In genomic region chr11:63763506-63764200, GRCh38 we compare ENCODE assay signal across 1 cellular context.
A peak's percentile ranks its signal among the peaks of the same experiment; 100 is the strongest.
TF ChIP-seq lines count a peak whose summit lies in the region.

No MANE protein-coding gene starts in this region.

TF ChIP-seq in WTC11, 78 proteins besides CTCF, POLR2A, EP300 and RAD21 (continued from another document):
- TF ChIP-seq KAT7 (CRISPR knock-in tag; IDR thresholded peaks at IDR 0.05; ENCODE audit: borderline replicate concordance) = peak; percentile 84; the same call in 1 of the 2 replicates
- no peak; the same call in none of the 2 replicates for TF ChIP-seq CBFB (CRISPR knock-in tag; IDR thresholded peaks at IDR 0.05; ENCODE audit: low read depth)
- no peak for TF ChIP-seq ZNF219 (CRISPR knock-in tag; IDR thresholded peaks at IDR 0.05; ENCODE audit: borderline replicate concordance)
- TF ChIP-seq MAX (CRISPR knock-in tag; IDR thresholded peaks at IDR 0.05) = no peak; the same call in 1 of the 2 replicates
- TF ChIP-seq NR2C2 (CRISPR knock-in tag; IDR thresholded peaks at IDR 0.05) = no peak
- no peak for TF ChIP-seq ESRRA (CRISPR knock-in tag; IDR thresholded peaks at IDR 0.05; ENCODE audit: borderline replicate concordance)
- no peak for TF ChIP-seq CREB1 (CRISPR knock-in tag; IDR thresholded peaks at IDR 0.05)
- TF ChIP-seq ZBTB21 (CRISPR knock-in tag; IDR thresholded peaks at IDR 0.05; ENCODE audit: borderline replicate concordance) = no peak
- no peak for TF ChIP-seq MXD4 (CRISPR knock-in tag; IDR thresholded peaks at IDR 0.05; ENCODE audit: borderline replicate concordance)
- TF ChIP-seq MLX (CRISPR knock-in tag; IDR thresholded peaks at IDR 0.05) = no peak
- no peak for TF ChIP-seq ZNF396 (CRISPR knock-in tag; IDR thresholded peaks at IDR 0.05; ENCODE audit: borderline replicate concordance)
- no peak for TF ChIP-seq RORB (CRISPR knock-in tag; IDR thresholded peaks at IDR 0.05)
- peak; percentile 66 for TF ChIP-seq HMGXB4 (CRISPR knock-in tag; IDR thresholded peaks at IDR 0.05)
- TF ChIP-seq ATF6 (CRISPR knock-in tag; IDR thresholded peaks at IDR 0.05) = no peak
- 0 out of 2 replicates have a peak, but pooled peaks have one; percentile 50 for TF ChIP-seq ZNF232 (CRISPR knock-in tag; IDR thresholded peaks at IDR 0.05)
- peak; percentile 44; the same call in 1 of the 2 replicates for TF ChIP-seq E2F5 (CRISPR knock-in tag; IDR thresholded peaks at IDR 0.05)
- TF ChIP-seq ZNF416 (CRISPR knock-in tag; IDR thresholded peaks at IDR 0.05) = peak; percentile 84; the same call in 1 of the 2 replicates
- no peak for TF ChIP-seq NR3C1 (CRISPR knock-in tag; conservative IDR thresholded peaks at IDR 0.05; ENCODE audit: low read depth)
- TF ChIP-seq ATF3 (CRISPR knock-in tag; conservative IDR thresholded peaks at IDR 0.05) = no peak
- no peak for TF ChIP-seq GRHL2 (CRISPR knock-in tag; IDR thresholded peaks at IDR 0.05; ENCODE audit: insufficient replicate concordance, severe bottlenecking)
- no peak for TF ChIP-seq ZNF138 (CRISPR knock-in tag; conservative IDR thresholded peaks at IDR 0.05)
- 0 out of 2 replicates have a peak, but pooled peaks have one; percentile 26 for TF ChIP-seq ELF4 (CRISPR knock-in tag; IDR thresholded peaks at IDR 0.05; ENCODE audit: low read depth)
- peak; percentile 52; the same call in 1 of the 2 replicates for TF ChIP-seq RELA (CRISPR knock-in tag; IDR thresholded peaks at IDR 0.05; ENCODE audit: borderline replicate concordance)
- TF ChIP-seq USF1 (CRISPR knock-in tag; IDR thresholded peaks at IDR 0.05) = peak; percentile 37; the same call in 1 of the 2 replicates
- no peak for TF ChIP-seq ATF2 (CRISPR knock-in tag; IDR thresholded peaks at IDR 0.05; ENCODE audit: borderline replicate concordance, low read depth)
- TF ChIP-seq NR1H2 (CRISPR knock-in tag; IDR thresholded peaks at IDR 0.05) = no peak
- TF ChIP-seq NFYB (CRISPR knock-in tag; conservative IDR thresholded peaks at IDR 0.05; ENCODE audit: low read depth) = 0 out of 2 replicates have a peak, but pooled peaks have one; percentile 1
- no peak for TF ChIP-seq STAT6 (CRISPR knock-in tag; conservative IDR thresholded peaks at IDR 0.05; ENCODE audit: low read depth)
- TF ChIP-seq GTF2I (CRISPR knock-in tag; conservative IDR thresholded peaks at IDR 0.05) = no peak
- TF ChIP-seq ERG (CRISPR knock-in tag; IDR thresholded peaks at IDR 0.05) = 0 out of 2 replicates have a peak, but pooled peaks have one; percentile 23
- no peak for TF ChIP-seq ZNF425 (CRISPR knock-in tag; conservative IDR thresholded peaks at IDR 0.05)
- TF ChIP-seq ZSCAN18 (CRISPR knock-in tag; IDR thresholded peaks at IDR 0.05) = no peak
- no peak for TF ChIP-seq ATF1 (CRISPR knock-in tag; IDR thresholded peaks at IDR 0.05)
